ENCODE assay signal across 18 cellular contexts in genomic region chr4:74096265-74096980, GRCh38. TPM values are rescaled to one million over a fixed set of nuclear protein-coding genes. Genes with fewer than 3 reads are reported as not detected.
DNase-seq lines count a peak whose midpoint lies in the region; ATAC-seq and TF ChIP-seq lines count a peak whose summit lies in the region.
"Had no signal": no experiment of that assay in that cellular context is flagged by ENCODE, and none has a peak within 500 bp of the region (broad histone marks: within the 10 kb centered on the region; RNA-seq: fewer than 3 reads in every experiment).

No MANE protein-coding gene starts in this region.

- H3K9me3 ChIP-seq in left ventricle myocardium inferior (replicated peaks) (no peaks in the 10 kb centered on the region), colonic mucosa (no peaks in the 10 kb centered on the region), right lobe of liver (no peaks in the 10 kb centered on the region), upper lobe of left lung (no peaks in the 10 kb centered on the region)
- H3K9me3 ChIP-seq: SJCRH30 had no signal

- 17% methylated on average over 5 of the region's 5 CpGs for WGBS in right lobe of liver (ENCODE audit: insufficient coverage, low coverage, low lambda C conversion rate, missing lambda C conversion rate)
- 59 to 66% methylated on average over 5 of the region's 5 CpGs for WGBS in upper lobe of left lung, 2 donors

- H3K36me3 ChIP-seq in left ventricle myocardium inferior: no peaks in the 10 kb centered on the region
- H3K36me3 ChIP-seq in colonic mucosa: no peaks in the 10 kb centered on the region
- H3K36me3 ChIP-seq in right lobe of liver: no peaks in the 10 kb centered on the region
- H3K36me3 ChIP-seq in upper lobe of left lung: no peaks in the 10 kb centered on the region
- H3K36me3 ChIP-seq: BLaER1 treated with 17β-estradiol and CSF1 and Interleukin-3, amounts not matched to agents 10 nM and 100 nM; cardiac muscle cell; SJCRH30; WERI-Rb-1 had no signal

- TF ChIP-seq POLR2A in right lobe of liver (IDR thresholded peaks at IDR 0.05) (peak; percentile 72), upper lobe of left lung (IDR thresholded peaks at IDR 0.05) (peak in 1 of 4 donors; percentile 26)

- intact Hi-C loops in left ventricle myocardium inferior (cut with micrococcal nuclease) (no loop called here), left cardiac atrium (cut with DNase I) (no loop called here), colonic mucosa (cut with DNase I) (no loop called here), right lobe of liver (cut with DNase I) (no loop called here)

- H3K27me3 ChIP-seq in left ventricle myocardium inferior (ENCODE audit: low read depth) (no peaks in the 10 kb centered on the region), colonic mucosa (no peaks in the 10 kb centered on the region), right lobe of liver (no peaks in the 10 kb centered on the region), upper lobe of left lung (no peaks in the 10 kb centered on the region)
- H3K27me3 ChIP-seq: BLaER1 treated with 17β-estradiol and CSF1 and Interleukin-3, amounts not matched to agents 10 nM and 100 nM; SJCRH30 had no signal

- no peak for ATAC-seq in left cardiac atrium
- ATAC-seq in right lobe of liver: peak; percentile 16 to 39 (median 22)
- ATAC-seq in upper lobe of left lung (ENCODE audit: low FRiP score in 2 of 2): no peak
- no peak for ATAC-seq in GM18520 (IDR thresholded peaks at IDR 0.05; ENCODE audit: unreplicated experiment)
- no peak for ATAC-seq in GM19395 (IDR thresholded peaks at IDR 0.05; ENCODE audit: unreplicated experiment)
- ATAC-seq: PC-3 had no signal

- no peak for TF ChIP-seq CTCF in left ventricle myocardium inferior (IDR thresholded peaks at IDR 0.05; ENCODE audit: borderline replicate concordance)
- no peak for TF ChIP-seq CTCF in colonic mucosa (IDR thresholded peaks at IDR 0.05)
- TF ChIP-seq CTCF in right lobe of liver (IDR thresholded peaks at IDR 0.05): no peak
- no peak for TF ChIP-seq CTCF in upper lobe of left lung (IDR thresholded peaks at IDR 0.05)

- TF ChIP-seq EP300 in upper lobe of left lung (IDR thresholded peaks at IDR 0.05): no peak

- no peak for DNase-seq in left ventricle myocardium inferior
- no peak for DNase-seq in left cardiac atrium
- no peak for DNase-seq in colonic mucosa
- DNase-seq in right lobe of liver: peak; percentile 40 to 58 (median 57)
- DNase-seq in upper lobe of left lung: peak in 1 of 2 donors; percentile 22
- no peak for DNase-seq in H4 (ENCODE audit: low spot score)
- DNase-seq: activated CD4-positive, alpha-beta T cell treated with anti-CD3 and anti-CD28 coated beads, Interleukin-2, amount 50 U/mL, for 4 hours; activated effector memory CD4-positive, alpha-beta T cell treated with anti-CD3 and anti-CD28 coated beads, Interleukin-2, amount 50 U/mL, for 16 hours; NCI-H1694; PC-3; SJCRH30; WERI-Rb-1 had no signal

- H3K4me3 ChIP-seq in left ventricle myocardium inferior (peak overlapping the region; percentile 73), colonic mucosa (no peak overlapping the region), right lobe of liver (peak overlapping the region in 2 of 3 donors; percentile 63 to 72), upper lobe of left lung (peak overlapping the region in 1 of 4 donors; percentile 58)
- H3K4me3 ChIP-seq: BLaER1 treated with 17β-estradiol and CSF1 and Interleukin-3, amounts not matched to agents 10 nM and 100 nM; cardiac muscle cell; SJCRH30 had no signal

- H3K9ac ChIP-seq in colonic mucosa (ENCODE audit: low read depth in 2 of 2, low read length in 2 of 2): no peak overlapping the region
- H3K9ac ChIP-seq: BLaER1 treated with 17β-estradiol and CSF1 and Interleukin-3, amounts not matched to agents 10 nM and 100 nM had no signal

- H3K27ac ChIP-seq in left ventricle myocardium inferior (replicated peaks): peak overlapping the region; percentile 10
- H3K27ac ChIP-seq in colonic mucosa: peak overlapping the region; percentile 70
- peak overlapping the region; percentile 36 to 99 (median 94) for H3K27ac ChIP-seq in right lobe of liver
- H3K27ac ChIP-seq in upper lobe of left lung: peak overlapping the region in 3 of 4 donors; percentile 21 to 85 (median 39)
- H3K27ac ChIP-seq: cardiac muscle cell, SJCRH30, WERI-Rb-1 had no signal

- H3K4me1 ChIP-seq in left ventricle myocardium inferior: peaks cover 26% of the 10 kb centered on the region
- H3K4me1 ChIP-seq in colonic mucosa: peaks cover 3% of the 10 kb centered on the region
- H3K4me1 ChIP-seq in right lobe of liver: peaks cover 0 to 21% (median 7%) of the 10 kb centered on the region in 4 donors
- H3K4me1 ChIP-seq in upper lobe of left lung: peaks cover 4 to 39% (median 16%) of the 10 kb centered on the region in 4 donors
- H3K4me1 ChIP-seq: SJCRH30 had no signal

RNA-seq across cellular contexts. Expression of gene CXCL2, which starts 2.6 kb away (rescaled TPM):
- 11.3 TPM for total RNA-seq in left ventricle myocardium inferior
- total RNA-seq in left cardiac atrium: 10 to 100 TPM; 26.6 to 33.0 TPM
- total RNA-seq in colonic mucosa: 1 to 10 TPM; 7.5 TPM
- total RNA-seq in right lobe of liver: 100 to 1,000 TPM in 5 of 6 experiments, 10 to 100 TPM in 1; 34.8 to 333 (median 143) TPM
- 100 to 1,000 TPM in 3 of 6 donors, 10 to 100 TPM in 3; 41.1 to 108 (median 79.4) TPM for total RNA-seq in upper lobe of left lung
- 3.3 and 6.9 TPM in 2 replicates for total RNA-seq in H4 (2014; rRNA removed; shearing (Covaris generic))
- total RNA-seq: A172; cardiac muscle cell; T-helper 1 cell treated with Interleukin-12 subunit alpha and Interleukin-12 subunit beta and Interleukin-4 antibody, amounts not matched to agents 30 ng/mL and 1 ng/mL, for 36 hours had no signal

RNA-seq across cellular contexts. Expression of gene CXCL3, which starts 57.9 kb away (rescaled TPM):
- total RNA-seq in left ventricle myocardium inferior (0.30 TPM), left cardiac atrium (1 to 10 TPM in 1 of 2 donors, under 1 TPM in 1; 0.88 to 1.8 TPM), colonic mucosa (10 to 100 TPM; 17.5 to 20.2 TPM), right lobe of liver (1 to 10 TPM in 1 of 6 experiments, under 1 TPM in 3, not detected in 2; 0.25 to 2.0 (median 0.62) TPM), upper lobe of left lung (10 to 100 TPM; 10.0 to 22.4 (median 16.4) TPM)
- 0.53 and 3.8 TPM in 2 replicates for total RNA-seq in H4 (2014; rRNA removed; shearing (Covaris generic))
- total RNA-seq: A172, cardiac muscle cell had no signal

Comparison
In these comparisons a context has a peak if more than half of its experiments do, and no peak if none do; other contexts are left out.
1. DNase-seq: peak in right lobe of liver (3 of 3); none in left ventricle myocardium inferior (single experiment), left cardiac atrium (single experiment), colonic mucosa (single experiment) and H4 (single experiment).
2. H3K27ac ChIP-seq: peak in every context shown above with its lines; median percentile 94 in right lobe of liver; 70 in colonic mucosa; 39 in upper lobe of left lung; 10 in left ventricle myocardium inferior.
3. ATAC-seq: peak in right lobe of liver (4 of 4); none in left cardiac atrium (0 of 2), upper lobe of left lung (0 of 2), GM18520 (single experiment) and GM19395 (single experiment).